Comparison of ENCODE assay signal across 26 cellular contexts in genomic region chr2:199055336-199055735, GRCh38.
"Had no signal": no experiment of that assay in that cellular context is flagged by ENCODE, and none has a peak within 500 bp of the region (broad histone marks: within the 10 kb centered on the region; RNA-seq: fewer than 3 reads in every experiment).

No MANE protein-coding gene starts in this region.

- DNase-seq: activated CD4-positive, alpha-beta T cell treated with anti-CD3 and anti-CD28 coated beads, Interleukin-2, amount 50 U/mL, for 4 hours; activated CD8-positive, alpha-beta memory T cell treated with anti-CD3 and anti-CD28 coated beads for 24 hours; activated CD8-positive, alpha-beta memory T cell treated with anti-CD3 and anti-CD28 coated beads, Interleukin-2, amount 50 U/mL, for 4 hours; activated naive CD4-positive, alpha-beta T cell treated with Interleukin-2 at 50 U/mL for 16 hours; activated naive CD8-positive, alpha-beta T cell treated with anti-CD3 and anti-CD28 coated beads for 36 hours; activated T-cell treated with anti-CD3 and anti-CD28 coated beads, Interleukin-2, amount 50 U/mL, for 4 hours; amniotic stem cell; colonic mucosa; endodermal cell; esophagus squamous epithelium; gastrocnemius medialis; hippocampal formation; kidney glomerular epithelial cell; left lung; naive B cell; nucleus accumbens; posterior cingulate gyrus; sigmoid colon; stimulated activated CD4-positive, alpha-beta T cell treated with anti-CD3 and anti-CD28 coated beads, Interleukin-15, amount 100 ng/mL, for 24 hours; stomach had no signal

- H3K27ac ChIP-seq: breast epithelium, colonic mucosa, esophagus squamous epithelium, gastrocnemius medialis, left lung, sigmoid colon, stomach, suprapubic skin, tibial nerve had no signal

- H3K4me3 ChIP-seq: breast epithelium, colonic mucosa, esophagus squamous epithelium, gastrocnemius medialis, left lung, lung, sigmoid colon, smooth muscle cell, stomach, suprapubic skin, tibial nerve had no signal

- FAIRE-seq: TTC549 had no signal
